20 cellular contexts compared by ENCODE assay signal in the genomic region with DNA sequence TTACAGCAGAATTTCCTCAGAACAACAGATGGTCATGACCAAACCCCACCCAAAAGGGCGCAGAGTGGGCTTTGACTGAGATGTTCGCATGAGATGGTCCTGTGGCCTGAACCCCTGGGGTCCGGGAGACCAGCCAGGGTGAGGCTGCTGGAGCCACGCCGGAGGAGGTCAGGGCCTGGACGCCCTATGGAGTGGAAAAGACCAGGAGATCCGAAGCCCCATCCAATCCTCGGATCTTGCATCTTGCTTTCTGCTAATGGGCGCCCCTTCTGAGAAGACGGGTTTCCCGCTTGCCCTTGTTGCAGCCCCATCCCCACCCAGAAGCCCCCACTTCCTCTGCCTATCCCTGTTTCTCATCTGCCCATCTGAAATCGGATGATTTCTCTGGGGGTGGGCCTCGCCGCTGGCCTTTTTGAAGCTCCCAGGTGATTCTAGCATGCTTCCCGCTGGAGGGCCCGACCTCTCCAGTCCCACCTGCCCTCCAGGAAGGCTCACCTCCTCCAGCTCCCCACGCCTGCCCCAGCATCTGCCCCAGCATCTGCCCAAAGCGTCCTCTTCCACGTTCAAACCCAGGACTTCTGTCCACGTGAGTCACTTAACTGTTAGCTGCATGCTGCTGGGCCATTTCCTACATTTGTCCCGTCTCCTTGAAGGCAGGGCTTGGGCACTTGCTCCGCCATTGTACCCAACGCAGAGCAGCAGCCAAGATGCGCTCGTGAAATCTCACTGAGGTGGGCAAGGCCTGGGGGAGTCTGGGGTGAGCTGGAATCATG. TPM values are rescaled to one million over a fixed set of nuclear protein-coding genes. Genes with fewer than 3 reads are reported as not detected.
DNase-seq lines count a peak whose midpoint lies in the region; ATAC-seq and TF ChIP-seq lines count a peak whose summit lies in the region.
"Had no signal": no experiment of that assay in that cellular context is flagged by ENCODE, and none has a peak within 500 bp of the region (broad histone marks: within the 10 kb centered on the region; RNA-seq: fewer than 3 reads in every experiment).

No MANE protein-coding gene starts in this region.

- H3K27ac ChIP-seq in cingulate gyrus (ENCODE audit: low read depth, low read length) (peak overlapping the region; percentile 10), stomach (peak overlapping the region in 2 of 5 donors; percentile 24 to 50), RWPE1 (no peak overlapping the region)
- H3K27ac ChIP-seq: A549, HL-60 had no signal

- 87 to 93% (median 91%) methylated on average over 24 to 25 of the region's 25 CpGs for WGBS in stomach, 5 donors

- POLR2A ChIA-PET in RWPE1 (lab: Yijun Ruan, JAX; ENCODE audit: low non-redundant PET) = no interaction called here

- no peaks in the 10 kb centered on the region for H3K27me3 ChIP-seq in H7 (ENCODE audit: control insufficient read depth, insufficient read depth, low read length)
- H3K27me3 ChIP-seq in stomach = no peaks in the 10 kb centered on the region

- ATAC-seq in left lobe of liver = no peak
- ATAC-seq: A549 had no signal

- DNase-seq in H7 (peak; percentile 32), left lobe of liver (ENCODE audit: low spot score) (peak; percentile 40), stomach (peak; percentile 22), SHP77 (lab: John Stamatoyannopoulos, UW) (no peak), EL (no peak), RWPE1 (ENCODE audit: low spot score) (no peak), GF-D8 (lab: John Stamatoyannopoulos, UW) (no peak)
- DNase-seq: KBM-7, NCI-H1092, NCI-H1436, NCI-H1930, NCI-H2171 treated with DMSO at 0.1 percent for 48 hours, NCI-H446, NCI-H526, Right ventricle myocardium superior had no signal

- no peak for TF ChIP-seq POLR2A in stomach (IDR thresholded peaks at IDR 0.05)

- CTCF ChIA-PET in RWPE1 (lab: Yijun Ruan, JAX) = interaction anchor here (0.7 kb wide), 1 partner anchor 16 kb away, joined by 5 read pairs; no protein-coding TSS in a partner anchor

- TF ChIP-seq CTCF in stomach (IDR thresholded peaks at IDR 0.05) (no peak), RWPE1 (conservative IDR thresholded peaks at IDR 0.05; ENCODE audit: low read depth) (no peak)

- intact Hi-C loops in stomach (cut with DNase I; ENCODE audit: low total_unique reads) = no loop called here

- H3K4me1 ChIP-seq in stomach = peaks cover 0 to 25% (median 10%) of the 10 kb centered on the region in 4 donors
- H3K4me1 ChIP-seq: A549, HAP-1 had no signal

- H3K4me3 ChIP-seq in H7 (ENCODE audit: insufficient read depth, low read depth, low read length) = no peak overlapping the region
- H3K4me3 ChIP-seq in stomach = no peak overlapping the region
- H3K4me3 ChIP-seq: A549, HAP-1 had no signal

- no peaks in the 10 kb centered on the region for H3K36me3 ChIP-seq in H7 (replicated peaks; ENCODE audit: control insufficient read depth, insufficient read depth, low read length)
- H3K36me3 ChIP-seq in stomach = no peaks in the 10 kb centered on the region
- H3K36me3 ChIP-seq: HAP-1 had no signal

- no peak for TF ChIP-seq EP300 in stomach (IDR thresholded peaks at IDR 0.05)

- no peaks in the 10 kb centered on the region for H3K9me3 ChIP-seq in stomach
- H3K9me3 ChIP-seq: A549, HAP-1 had no signal

RNA-seq across cellular contexts. Expression of a gene that starts 4.3 kb away (rescaled TPM):
- total RNA-seq in H7 (2014; rRNA removed; shearing (Covaris generic)) = not detected in 2 replicates
- 66.3 TPM for total RNA-seq in left lobe of liver
- total RNA-seq in stomach = under 1 TPM in 1 of 5 donors, not detected in 4; 0.72 TPM
- under 1 TPM in 2 of 3 donors, not detected in 1; 0.13 to 0.50 TPM for polyA plus RNA-seq in stomach
- total RNA-seq: HT-29, Right ventricle myocardium superior had no signal

RNA-seq across cellular contexts. Expression of a gene that starts 33.8 kb away (rescaled TPM):
- 60.2 and 63.1 TPM in 2 replicates for total RNA-seq in H7 (2014; rRNA removed; shearing (Covaris generic))
- 243 TPM for total RNA-seq in left lobe of liver
- total RNA-seq in stomach = 100 to 1,000 TPM in 4 of 5 donors, 10 to 100 TPM in 1; 12.8 to 204 (median 115) TPM
- 100 to 1,000 TPM in 2 of 3 donors, 10 to 100 TPM in 1; 87.5 to 132 (median 110) TPM for polyA plus RNA-seq in stomach

Comparison
In these comparisons a context has a peak if more than half of its experiments do, and no peak if none do; other contexts are left out.
1. DNase-seq: peak in H7 (single experiment), left lobe of liver (single experiment) and stomach (single experiment); none in SHP77 (0 of 2), EL (single experiment), RWPE1 (single experiment) and GF-D8 (single experiment).
2. RNA of a gene that starts 4.3 kb away (total RNA-seq): 66.3 TPM in left lobe of liver (single experiment); not detected in H7 and 0.72 TPM in stomach; every median in the first group is over 10 times any median in the second.